8 cellular contexts compared by ENCODE assay signal in the genomic region with DNA sequence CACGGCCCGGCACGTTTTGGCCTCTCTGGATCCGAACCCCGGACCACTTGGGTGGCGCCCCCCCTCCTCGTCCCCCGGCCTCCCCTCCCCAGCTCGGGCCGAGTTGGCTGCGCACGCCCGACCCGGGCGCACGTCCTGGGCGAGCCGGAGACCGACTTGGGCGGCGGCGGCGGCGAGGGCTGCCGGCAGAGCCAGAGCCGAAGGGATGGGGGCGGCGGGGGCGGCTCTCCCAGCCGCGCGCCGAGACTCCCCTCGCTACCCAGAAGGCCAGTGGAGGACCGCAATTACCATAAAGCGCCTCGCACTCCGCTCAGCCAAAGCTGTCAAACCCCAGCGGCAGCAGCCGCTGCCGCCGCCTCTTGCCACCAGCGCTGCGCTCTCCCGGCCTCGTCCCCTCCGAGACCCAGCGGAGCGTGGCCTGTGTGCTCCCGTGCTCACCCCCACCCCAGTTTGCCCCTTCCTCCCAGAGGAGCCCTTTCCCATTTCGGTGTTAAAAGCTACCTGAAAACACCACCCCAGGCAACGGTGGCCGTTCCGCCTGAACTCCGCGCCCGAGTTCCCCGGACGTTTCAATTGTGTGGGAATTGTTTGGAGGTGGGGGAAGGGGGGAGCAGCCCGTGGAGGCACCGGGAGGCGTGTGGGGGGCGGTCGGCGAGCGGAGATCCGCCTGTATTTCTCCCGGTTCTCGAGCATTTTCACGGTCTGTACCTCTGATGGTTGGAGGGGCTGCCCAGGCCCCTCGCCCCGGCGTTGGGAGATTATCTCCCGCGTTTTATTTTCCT. TPM values are rescaled to one million over a fixed set of nuclear protein-coding genes. Genes with fewer than 3 reads are reported as not detected.
DNase-seq lines count a peak whose midpoint lies in the region; ATAC-seq and TF ChIP-seq lines count a peak whose summit lies in the region.

No MANE protein-coding gene starts in this region.

- H3K27me3 Mint-ChIP-seq in type B pancreatic cell = peaks cover 10% of the 10 kb centered on the region

- no peak for TF ChIP-seq CTCF in GM13976 (IDR thresholded peaks at IDR 0.05; ENCODE audit: borderline replicate concordance, control extremely low read depth, extremely low read depth, insufficient read depth, missing control alignments)
- TF ChIP-seq CTCF in type B pancreatic cell (conservative IDR thresholded peaks at IDR 0.05) = no peak

- H3K9me3 Mint-ChIP-seq in type B pancreatic cell = no peaks in the 10 kb centered on the region

- H3K4me1 ChIP-seq in effector memory CD4-positive, alpha-beta T cell (ENCODE audit: control insufficient read depth, insufficient read depth, low read length, poor library complexity, severe bottlenecking) = peaks cover 7% of the 10 kb centered on the region

- DNase-seq in ACHN (peak; percentile 57), GM13976 (ENCODE audit: low spot score) (peak; percentile 61), LHCN-M2 (ENCODE audit: low read depth) (peak; percentile 49), UCSD-AML1 (lab: John Stamatoyannopoulos, UW; ENCODE audit: unreplicated experiment) (peak; percentile 71), mucosa of gallbladder (ENCODE audit: low spot score) (peak; percentile 24), type B pancreatic cell (ENCODE audit: extremely low spot score, unreplicated experiment) (no peak)
- DNase-seq in effector memory CD4-positive, alpha-beta T cell = peak in 2 of 3 donors; percentile 47 to 48

- H3K4me3 Mint-ChIP-seq in type B pancreatic cell = peak overlapping the region; percentile 89

- in situ Hi-C loops in ACHN (cut with HindIII; ENCODE audit: low pct_ligation_motif_present, low pct_unique_long_range_greater_than_20kb, low sequenced_read_pairs) (no loop called here), GM13976 (cut with MboI; ENCODE audit: low sequenced_read_pairs, unreplicated experiment) (no loop called here)

- no peak for ATAC-seq in HG02571 (IDR thresholded peaks at IDR 0.05; ENCODE audit: unreplicated experiment)

- H3K27me3 ChIP-seq in effector memory CD4-positive, alpha-beta T cell (replicated peaks; ENCODE audit: control insufficient read depth, insufficient read depth, low read length, poor library complexity, severe bottlenecking) = no peaks in the 10 kb centered on the region

- H3K27ac Mint-ChIP-seq in type B pancreatic cell = peak overlapping the region; percentile 74

- no peaks in the 10 kb centered on the region for H3K36me3 Mint-ChIP-seq in type B pancreatic cell

- H3K4me1 Mint-ChIP-seq in type B pancreatic cell (ENCODE audit: unreplicated experiment) = peaks cover 20% of the 10 kb centered on the region

- H3K4me3 ChIP-seq in effector memory CD4-positive, alpha-beta T cell (ENCODE audit: insufficient read depth, low read depth, low read length, poor library complexity, severe bottlenecking) = peak overlapping the region; percentile 56

- no peaks in the 10 kb centered on the region for H3K36me3 ChIP-seq in effector memory CD4-positive, alpha-beta T cell (ENCODE audit: control insufficient read depth, insufficient read depth, low read length)

- no peaks in the 10 kb centered on the region for H3K9me3 ChIP-seq in effector memory CD4-positive, alpha-beta T cell (ENCODE audit: control insufficient read depth, low read length)

- H3K27ac ChIP-seq in effector memory CD4-positive, alpha-beta T cell (ENCODE audit: insufficient read depth, low read length, poor library complexity, severe bottlenecking) = peak overlapping the region; percentile 61

RNA-seq across cellular contexts. Expression of a gene that starts 0.7 kb away (rescaled TPM):
- total RNA-seq in LHCN-M2 (2014; rRNA removed) (17.7 and 18.8 TPM in 2 replicates), mucosa of gallbladder (25.8 TPM), type B pancreatic cell (ENCODE audit: low replicate concordance) (27.2 and 37.3 TPM in 2 replicates)
- 13.1 TPM for polyA plus RNA-seq in LHCN-M2 (2012)
